23 cellular contexts compared by ENCODE assay signal in the genomic region with DNA sequence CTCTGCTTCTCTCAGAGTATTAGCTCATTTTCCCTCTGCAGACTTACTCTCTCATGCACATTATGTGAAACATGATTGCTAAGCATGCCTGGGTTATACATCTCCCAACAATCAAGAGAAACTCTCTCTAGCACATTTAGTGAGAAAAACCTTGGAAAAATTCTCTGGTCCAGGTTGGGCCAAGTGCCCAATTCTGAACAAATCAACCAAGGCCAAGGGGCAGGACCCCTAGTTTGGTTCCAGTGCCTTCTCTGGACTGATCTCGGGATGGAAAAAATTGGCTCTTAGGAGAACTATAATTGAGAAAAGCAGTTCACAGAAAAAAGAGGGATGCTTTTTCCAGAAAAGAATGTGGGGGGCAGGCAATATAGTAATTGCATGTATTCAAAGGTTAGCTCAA.
"Had no signal": no experiment of that assay in that cellular context is flagged by ENCODE, and none has a peak within 500 bp of the region (broad histone marks: within the 10 kb centered on the region; RNA-seq: fewer than 3 reads in every experiment).

No MANE protein-coding gene starts in this region.

- ATAC-seq: activated CD4-positive, CD25-positive, alpha-beta regulatory T cell treated with anti-CD3 and anti-CD28 coated beads, Interleukin-2, amount 50 U/mL, for 24 hours; activated CD8-positive, alpha-beta memory T cell treated with anti-CD3 and anti-CD28 coated beads, Interleukin-2, amount 10 ng/mL, durations not matched to agents 7 days and 5 days; activated CD8-positive, alpha-beta T cell treated with anti-CD3 and anti-CD28 coated beads for 36 hours; body of pancreas; gastroesophageal sphincter; mucosa of descending colon; stimulated activated naive CD8-positive, alpha-beta T cell treated with anti-CD3 and anti-CD28 coated beads, Interleukin-15, amount 100 ng/mL, for 72 hours; upper lobe of right lung had no signal

- DNase-seq: activated CD4-positive, alpha-beta T cell treated with anti-CD3 and anti-CD28 coated beads, Interleukin-2, amount 10 ng/mL, durations not matched to agents 7 days and 5 days; activated CD8-positive, alpha-beta memory T cell treated with anti-CD3 and anti-CD28 coated beads, Interleukin-2, amount 10 ng/mL, durations not matched to agents 7 days and 5 days; activated CD8-positive, alpha-beta T cell treated with anti-CD3 and anti-CD28 coated beads for 36 hours; activated effector memory CD4-positive, alpha-beta T cell treated with anti-CD3 and anti-CD28 coated beads, Interleukin-2, amount 50 U/mL, for 16 hours; activated naive CD4-positive, alpha-beta T cell treated with anti-CD3 and anti-CD28 coated beads, Interleukin-2, amount 10 ng/mL, durations not matched to agents 7 days and 5 days; activated T-cell treated with anti-CD3 and anti-CD28 coated beads for 4 hours; amygdala; body of pancreas; head of caudate nucleus; hypothalamus; left ventricle myocardium inferior; mammary epithelial cell; mucosa of descending colon; stimulated activated CD4-positive, alpha-beta T cell treated with anti-CD3 and anti-CD28 coated beads, Interleukin-1b, Interleukin-23, amount 100 ng/mL, for 48 hours; stimulated activated naive CD8-positive, alpha-beta T cell treated with anti-CD3 and anti-CD28 coated beads, Interleukin-15, amount 100 ng/mL, for 72 hours; upper lobe of right lung had no signal

- H3K9me3 Mint-ChIP-seq: activated CD4-positive, alpha-beta T cell treated with anti-CD3 and anti-CD28 coated beads, Interleukin-2, amount 10 ng/mL, durations not matched to agents 7 days and 5 days; activated CD8-positive, alpha-beta T cell treated with anti-CD3 and anti-CD28 coated beads for 36 hours; activated naive CD4-positive, alpha-beta T cell treated with anti-CD3 and anti-CD28 coated beads, Interleukin-2, amount 10 ng/mL, durations not matched to agents 7 days and 5 days; stimulated activated naive CD8-positive, alpha-beta T cell treated with anti-CD3 and anti-CD28 coated beads, Interleukin-15, amount 100 ng/mL, for 72 hours had no signal

- H3K27me3 Mint-ChIP-seq: activated CD4-positive, alpha-beta T cell treated with anti-CD3 and anti-CD28 coated beads, Interleukin-2, amount 10 ng/mL, durations not matched to agents 7 days and 5 days; activated CD8-positive, alpha-beta memory T cell treated with anti-CD3 and anti-CD28 coated beads, Interleukin-2, amount 10 ng/mL, durations not matched to agents 7 days and 5 days; activated CD8-positive, alpha-beta T cell treated with anti-CD3 and anti-CD28 coated beads for 36 hours; activated naive CD4-positive, alpha-beta T cell treated with anti-CD3 and anti-CD28 coated beads, Interleukin-2, amount 10 ng/mL, durations not matched to agents 7 days and 5 days; stimulated activated naive CD8-positive, alpha-beta T cell treated with anti-CD3 and anti-CD28 coated beads, Interleukin-15, amount 100 ng/mL, for 72 hours had no signal

- H3K4me3 ChIP-seq: body of pancreas, gastroesophageal sphincter, left ventricle myocardium inferior, mucosa of descending colon, prostate gland, right atrium auricular region, suprapubic skin, upper lobe of right lung had no signal

- H3K27ac ChIP-seq: body of pancreas, epithelial cell of prostate, prostate gland, right atrium auricular region, suprapubic skin, upper lobe of right lung, VCaP had no signal

- H3K36me3 Mint-ChIP-seq: activated CD8-positive, alpha-beta memory T cell treated with anti-CD3 and anti-CD28 coated beads, Interleukin-2, amount 10 ng/mL, durations not matched to agents 7 days and 5 days; activated naive CD4-positive, alpha-beta T cell treated with anti-CD3 and anti-CD28 coated beads, Interleukin-2, amount 10 ng/mL, durations not matched to agents 7 days and 5 days had no signal

- H3K4me3 Mint-ChIP-seq: activated CD4-positive, alpha-beta T cell treated with anti-CD3 and anti-CD28 coated beads, Interleukin-2, amount 10 ng/mL, durations not matched to agents 7 days and 5 days; activated CD8-positive, alpha-beta memory T cell treated with anti-CD3 and anti-CD28 coated beads, Interleukin-2, amount 10 ng/mL, durations not matched to agents 7 days and 5 days; activated CD8-positive, alpha-beta T cell treated with anti-CD3 and anti-CD28 coated beads for 36 hours; activated naive CD4-positive, alpha-beta T cell treated with anti-CD3 and anti-CD28 coated beads, Interleukin-2, amount 10 ng/mL, durations not matched to agents 7 days and 5 days; stimulated activated naive CD8-positive, alpha-beta T cell treated with anti-CD3 and anti-CD28 coated beads, Interleukin-15, amount 100 ng/mL, for 72 hours had no signal

- H3K27me3 ChIP-seq: body of pancreas, gastroesophageal sphincter, right atrium auricular region, suprapubic skin, upper lobe of right lung had no signal

- H3K4me1 ChIP-seq: prostate gland had no signal

- H3K27ac Mint-ChIP-seq: activated CD4-positive, alpha-beta T cell treated with anti-CD3 and anti-CD28 coated beads, Interleukin-2, amount 10 ng/mL, durations not matched to agents 7 days and 5 days; activated CD8-positive, alpha-beta memory T cell treated with anti-CD3 and anti-CD28 coated beads, Interleukin-2, amount 10 ng/mL, durations not matched to agents 7 days and 5 days; activated CD8-positive, alpha-beta T cell treated with anti-CD3 and anti-CD28 coated beads for 36 hours; activated naive CD4-positive, alpha-beta T cell treated with anti-CD3 and anti-CD28 coated beads, Interleukin-2, amount 10 ng/mL, durations not matched to agents 7 days and 5 days; stimulated activated naive CD8-positive, alpha-beta T cell treated with anti-CD3 and anti-CD28 coated beads, Interleukin-15, amount 100 ng/mL, for 72 hours had no signal

- H3K9me3 ChIP-seq: body of pancreas, gastroesophageal sphincter, left ventricle myocardium inferior, mucosa of descending colon, prostate gland, right atrium auricular region, suprapubic skin, upper lobe of right lung had no signal

- H3K36me3 ChIP-seq: gastroesophageal sphincter, left ventricle myocardium inferior, prostate gland, right atrium auricular region, suprapubic skin, upper lobe of right lung had no signal
